10 cellular contexts compared by ENCODE assay signal in the genomic region with DNA sequence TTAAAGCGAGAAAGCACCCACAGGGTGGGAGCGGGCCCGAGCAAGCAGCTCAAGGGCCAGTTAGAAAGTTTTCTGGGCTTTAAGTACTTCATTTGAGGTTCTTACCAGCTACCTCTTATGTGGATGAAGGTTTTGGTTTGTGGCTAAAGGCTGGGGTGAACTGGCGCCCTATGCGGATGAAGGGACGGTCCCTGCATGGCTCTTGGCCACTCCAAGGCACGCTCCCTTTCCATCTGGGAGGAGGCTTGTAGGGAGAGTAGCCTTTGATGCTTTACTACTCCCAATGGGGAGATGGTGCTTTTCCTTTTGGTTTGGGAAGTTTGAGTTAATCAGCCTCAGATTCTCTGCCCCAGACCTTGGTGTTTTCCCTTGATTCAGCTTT. TPM values are rescaled to one million over a fixed set of nuclear protein-coding genes. Genes with fewer than 3 reads are reported as not detected.
DNase-seq lines count a peak whose midpoint lies in the region; ATAC-seq and TF ChIP-seq lines count a peak whose summit lies in the region.
"Had no signal": no experiment of that assay in that cellular context is flagged by ENCODE, and none has a peak within 500 bp of the region (broad histone marks: within the 10 kb centered on the region; RNA-seq: fewer than 3 reads in every experiment).

No MANE protein-coding gene starts in this region.

- no peaks in the 10 kb centered on the region for H3K79me2 ChIP-seq in mammary epithelial cell (ENCODE audit: insufficient read depth, low read length)

- no peak for TF ChIP-seq CTCF in mammary epithelial cell (conservative IDR thresholded peaks at IDR 0.05 in 1 of 2, IDR thresholded peaks at IDR 0.05 in 1 of 2; ENCODE audit: extremely low read depth in 1 of 2, insufficient read depth in 1 of 2, low read depth in 1 of 2, low read length in 2 of 2)

- H3K9ac ChIP-seq in mammary epithelial cell (ENCODE audit: insufficient read depth, low read length) (no peak overlapping the region), subcutaneous abdominal adipose tissue (ENCODE audit: low read length in 5 of 5) (peak overlapping the region in 1 of 5 donors; percentile 39)

- peaks cover 4% of the 10 kb centered on the region for H3K9me3 Mint-ChIP-seq in T-helper 2 cell treated with Interferon-gamma antibody and Interleukin-4, amounts not matched to agents 5 μg/mL and 100 μg/mL, for 36 hours
- no peaks in the 10 kb centered on the region for H3K9me3 Mint-ChIP-seq in memory B cell

- BruUV-seq in mammary epithelial cell (replicated peaks; lab: Mats Ljungman, UMichigan): no TSS peak

- H3K4me1 Mint-ChIP-seq in T-helper 2 cell treated with Interferon-gamma antibody and Interleukin-4, amounts not matched to agents 5 μg/mL and 100 μg/mL, for 36 hours (ENCODE audit: low read depth): peaks cover 2% of the 10 kb centered on the region
- H3K4me1 Mint-ChIP-seq in memory B cell: peaks cover 2% of the 10 kb centered on the region

- H3K4me3 Mint-ChIP-seq in T-helper 2 cell treated with Interferon-gamma antibody and Interleukin-4, amounts not matched to agents 5 μg/mL and 100 μg/mL, for 36 hours: peak overlapping the region; percentile 38
- peak overlapping the region; percentile 73 for H3K4me3 Mint-ChIP-seq in memory B cell

- no peaks in the 10 kb centered on the region for H3K27me3 ChIP-seq in mammary epithelial cell (ENCODE audit: insufficient read depth, low read length)
- peaks cover 0 to 26% (median 4%) of the 10 kb centered on the region in 5 donors for H3K27me3 ChIP-seq in subcutaneous abdominal adipose tissue (ENCODE audit: control insufficient read depth in 5 of 5, insufficient read depth in 4 of 5, low read length in 5 of 5)

- no peaks in the 10 kb centered on the region for H4K20me1 ChIP-seq in mammary epithelial cell (ENCODE audit: insufficient read depth, low read length)

- no peak overlapping the region for H3K4me3 ChIP-seq in mammary epithelial cell (replicated peaks in 1 of 3; ENCODE audit: insufficient read depth in 1 of 3, low read depth in 2 of 3, low read length in 3 of 3)
- peak overlapping the region in 4 of 5 donors; percentile 43 to 59 (median 53) for H3K4me3 ChIP-seq in subcutaneous abdominal adipose tissue (ENCODE audit: low read depth in 1 of 5, low read length in 5 of 5)

- peak overlapping the region; percentile 78 for H3K4me2 ChIP-seq in mammary epithelial cell (ENCODE audit: insufficient read depth, low read depth, low read length)

- H3K36me3 ChIP-seq in mammary epithelial cell (ENCODE audit: insufficient read depth, low read length) (no peaks in the 10 kb centered on the region), subcutaneous abdominal adipose tissue (ENCODE audit: control insufficient read depth in 5 of 5, insufficient read depth in 5 of 5, low read length in 5 of 5) (no peaks in the 10 kb centered on the region)

- dilution Hi-C loops in mammary epithelial cell (cut with HindIII; ENCODE audit: low sequenced_read_pairs): no loop called here

- WGBS in mammary epithelial cell (ENCODE audit: low coverage, missing lambda C conversion rate): 80% methylated on average over 7 of the region's 7 CpGs

- H3K27ac Mint-ChIP-seq in T-helper 2 cell treated with Interferon-gamma antibody and Interleukin-4, amounts not matched to agents 5 μg/mL and 100 μg/mL, for 36 hours: no peak overlapping the region
- no peak overlapping the region for H3K27ac Mint-ChIP-seq in memory B cell

- ATAC-seq in memory B cell (ENCODE audit: low read depth) (no peak), GM18907 (IDR thresholded peaks at IDR 0.05; ENCODE audit: unreplicated experiment) (no peak)

- H3K9me3 ChIP-seq in mammary epithelial cell (replicated peaks; ENCODE audit: insufficient read depth, low read length): no peaks in the 10 kb centered on the region
- no peaks in the 10 kb centered on the region for H3K9me3 ChIP-seq in subcutaneous abdominal adipose tissue (ENCODE audit: control insufficient read depth in 5 of 5, low read length in 5 of 5)

- H3K4me1 ChIP-seq in mammary epithelial cell (ENCODE audit: insufficient read depth, low read length) (peaks cover 8% of the 10 kb centered on the region), subcutaneous abdominal adipose tissue (ENCODE audit: control insufficient read depth in 5 of 5, insufficient read depth in 5 of 5, low read length in 5 of 5) (peaks cover 0 to 12% (median 9%) of the 10 kb centered on the region in 5 donors)

- H3K27ac ChIP-seq in mammary epithelial cell (ENCODE audit: insufficient read depth, low read depth, low read length): no peak overlapping the region
- H3K27ac ChIP-seq in subcutaneous abdominal adipose tissue (ENCODE audit: low read depth, low read length): no peak overlapping the region

- intact Hi-C loops in mammary epithelial cell (cut with micrococcal nuclease): no loop called here

- H2AFZ ChIP-seq in mammary epithelial cell (ENCODE audit: low read depth, low read length): peak overlapping the region; percentile 80

- no peaks in the 10 kb centered on the region for H3K36me3 Mint-ChIP-seq in T-helper 2 cell treated with Interferon-gamma antibody and Interleukin-4, amounts not matched to agents 5 μg/mL and 100 μg/mL, for 36 hours (ENCODE audit: low read depth)
- H3K36me3 Mint-ChIP-seq in memory B cell: peaks cover 3% of the 10 kb centered on the region

- in situ Hi-C loops in mammary epithelial cell (cut with MboI; ENCODE audit: low sequenced_read_pairs in 2 of 2): no loop called here

- DNase-seq in T-helper 2 cell treated with Interferon-gamma antibody and Interleukin-4, amounts not matched to agents 5 μg/mL and 100 μg/mL, for 36 hours (ENCODE audit: low spot score): no peak
- DNase-seq in T-helper 2 cell (no peak), mammary epithelial cell (no peak), memory B cell (ENCODE audit: low spot score in 2 of 2) (no peak), ureter (ENCODE audit: low spot score) (no peak), HuH-7.5 (ENCODE audit: low spot score) (no peak)
- DNase-seq: 8988T, NCI-H524 treated with DMSO at 0.1 percent for 48 hours had no signal

- peaks cover 41% of the 10 kb centered on the region for H3K27me3 Mint-ChIP-seq in T-helper 2 cell treated with Interferon-gamma antibody and Interleukin-4, amounts not matched to agents 5 μg/mL and 100 μg/mL, for 36 hours (ENCODE audit: low read depth)
- H3K27me3 Mint-ChIP-seq in memory B cell: peaks cover 22% of the 10 kb centered on the region

- CTCF ChIA-PET in mammary epithelial cell (lab: Charles Lee; ENCODE audit: low non-redundant PET): no interaction called here

RNA-seq across cellular contexts. Expression of gene MRFAP1, which starts 17.7 kb away (rescaled TPM):
- total RNA-seq in mammary epithelial cell: 100 to 1,000 TPM in 1 of 2 donors, 10 to 100 TPM in 1; 71.2 to 248 TPM
- polyA plus RNA-seq in mammary epithelial cell: 169 TPM
- polyA minus RNA-seq in mammary epithelial cell: 109 TPM
- total RNA-seq in ureter: 196 TPM

RNA-seq across cellular contexts. Expression of gene S100P, which starts 35.5 kb away (rescaled TPM):
- total RNA-seq in mammary epithelial cell: under 1 TPM in 1 of 2 donors, not detected in 1; 0.17 TPM
- 0.77 TPM for polyA plus RNA-seq in mammary epithelial cell
- not detected for polyA minus RNA-seq in mammary epithelial cell
- total RNA-seq in ureter: 2,292 TPM

RNA-seq across cellular contexts. Expression of gene MRFAP1L1, which starts 51.5 kb away (rescaled TPM):
- total RNA-seq in mammary epithelial cell (10 to 100 TPM; 34.0 to 35.9 TPM), ureter (52.5 TPM)
- 38.6 TPM for polyA plus RNA-seq in mammary epithelial cell
- polyA minus RNA-seq in mammary epithelial cell: 12.8 TPM

RNA-seq across cellular contexts. Expression of gene BLOC1S4, which starts 57.8 kb away (rescaled TPM):
- total RNA-seq in mammary epithelial cell (10 to 100 TPM; 14.1 to 15.3 TPM), ureter (14.6 TPM)
- 14.7 TPM for polyA plus RNA-seq in mammary epithelial cell
- 0.26 TPM for polyA minus RNA-seq in mammary epithelial cell

Comparison
In these comparisons a context has a peak if more than half of its experiments do, and no peak if none do; other contexts are left out.
1. H3K4me3 ChIP-seq: peak in subcutaneous abdominal adipose tissue (4 of 5); none in mammary epithelial cell (0 of 3).
2. RNA of gene S100P, which starts 35.5 kb away (total RNA-seq): 2,292 TPM in ureter (single experiment); 0.17 TPM in mammary epithelial cell; every median in the first group is over 1,000 times any median in the second.